11 cellular contexts compared by ENCODE assay signal in the genomic region with DNA sequence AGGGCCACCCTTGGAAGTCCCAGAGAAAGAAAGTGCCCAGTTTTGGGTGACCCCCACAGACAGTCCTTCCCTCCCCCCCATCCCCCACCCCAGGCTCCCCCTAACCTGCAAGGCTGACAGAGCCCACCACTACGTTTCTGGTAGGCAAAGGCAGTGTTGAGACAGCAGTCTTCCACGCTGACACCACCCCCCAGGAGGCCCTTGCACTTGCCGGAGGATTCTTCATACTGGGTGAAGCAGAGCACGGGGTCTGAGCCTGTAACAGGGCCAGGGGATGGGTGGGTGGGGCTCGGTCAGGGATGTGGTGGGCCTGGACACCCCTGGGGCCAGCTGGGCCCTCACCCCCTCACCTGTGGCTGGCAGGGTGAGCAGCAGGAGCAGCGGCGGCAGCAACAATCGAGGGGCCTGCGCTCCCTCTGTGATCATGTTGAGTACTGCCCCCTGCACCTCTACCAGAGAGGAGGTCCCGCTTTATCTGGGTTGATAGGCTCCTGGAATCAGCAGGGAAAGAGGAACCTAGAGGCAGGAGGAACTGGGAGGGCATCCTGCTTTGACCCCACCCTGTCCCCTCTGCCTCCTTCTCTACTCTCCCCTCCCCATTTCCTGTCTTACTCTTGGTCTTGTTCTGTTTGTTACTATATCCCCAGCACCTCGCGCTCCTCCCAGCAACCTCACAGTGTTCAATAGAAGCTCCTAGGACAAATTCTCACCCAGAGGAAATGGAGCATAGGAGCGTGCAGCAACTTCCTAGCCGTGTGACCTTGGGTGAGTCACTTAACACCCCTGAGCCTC. TPM values are rescaled to one million over a fixed set of nuclear protein-coding genes. Genes with fewer than 3 reads are reported as not detected.
DNase-seq lines count a peak whose midpoint lies in the region; ATAC-seq and TF ChIP-seq lines count a peak whose summit lies in the region.
"Had no signal": no experiment of that assay in that cellular context is flagged by ENCODE, and none has a peak within 500 bp of the region (broad histone marks: within the 10 kb centered on the region; RNA-seq: fewer than 3 reads in every experiment).

A gene (minus strand): TSS at position 512 of the 792 bp plus-strand sequence. CDS start 86 bp downstream, at position 426.

- no peak within 1 kb of the TSS for H2BK120ac ChIP-seq in mesenchymal stem cell (ENCODE audit: low read depth, low read length)

- no peaks in the 10 kb centered on the region for H3K27me3 Mint-ChIP-seq in central memory CD8-positive, alpha-beta T cell

- H3K27me3 ChIP-seq in parathyroid adenoma (ENCODE audit: control insufficient read depth, insufficient read depth, low read length) (no peaks in the 10 kb centered on the region), mesenchymal stem cell (ENCODE audit: control insufficient read depth in 1 of 2, insufficient read depth in 1 of 2, low read length in 2 of 2) (peaks cover 0 to 13% of the 10 kb centered on the region in 2 experiments)

- H2BK5ac ChIP-seq in mesenchymal stem cell (ENCODE audit: low read depth, low read length, poor library complexity, severe bottlenecking), result no peak within 1 kb of the TSS

- H2BK12ac ChIP-seq in mesenchymal stem cell (ENCODE audit: low read length in 2 of 2), result no peak within 1 kb of the TSS

- H3K27ac Mint-ChIP-seq in central memory CD8-positive, alpha-beta T cell (ENCODE audit: low read depth), result no peak within 1 kb of the TSS

- peaks cover 13% of the 10 kb centered on the region for H3K4me1 Mint-ChIP-seq in central memory CD8-positive, alpha-beta T cell

- no peak within 1 kb of the TSS for H4K8ac ChIP-seq in mesenchymal stem cell (ENCODE audit: low read length)

- no peaks in the 10 kb centered on the region for H3K9me3 ChIP-seq in parathyroid adenoma (ENCODE audit: control insufficient read depth, low read length)
- no peaks in the 10 kb centered on the region for H3K9me3 ChIP-seq in mesenchymal stem cell (ENCODE audit: control insufficient read depth, low read length)

- 65% methylated on average over 5 of the region's 14 CpGs for WGBS in mesenchymal stem cell

- peaks cover 6% of the 10 kb centered on the region for H3K36me3 Mint-ChIP-seq in central memory CD8-positive, alpha-beta T cell (ENCODE audit: insufficient read depth)

- H3K36me3 ChIP-seq in parathyroid adenoma (ENCODE audit: control insufficient read depth, insufficient read depth, low read length), result no peaks in the 10 kb centered on the region
- peaks cover 11% of the 10 kb centered on the region in 2 experiments for H3K36me3 ChIP-seq in mesenchymal stem cell (ENCODE audit: control insufficient read depth in 1 of 2, insufficient read depth in 2 of 2, low read depth in 1 of 2, low read length in 2 of 2)

- TF ChIP-seq CTCF in GM12875 (IDR thresholded peaks at IDR 0.05; ENCODE audit: borderline replicate concordance, insufficient read depth, low read depth, low read length) (no peak), parathyroid adenoma (IDR thresholded peaks at IDR 0.05) (no peak)

- H3K27ac ChIP-seq in parathyroid adenoma, result no peak within 1 kb of the TSS
- no peak within 1 kb of the TSS for H3K27ac ChIP-seq in mesenchymal stem cell (ENCODE audit: low read length, poor library complexity, severe bottlenecking)
- H3K27ac ChIP-seq: RWPE1 had no signal

- H2AFZ ChIP-seq in parathyroid adenoma, result peak within 1 kb of the TSS; percentile 28
- H2AFZ ChIP-seq in mesenchymal stem cell (ENCODE audit: low read depth, low read length), result no peak within 1 kb of the TSS

- no peak within 1 kb of the TSS for H3K4me2 ChIP-seq in parathyroid adenoma (ENCODE audit: low read length)
- no peak within 1 kb of the TSS for H3K4me2 ChIP-seq in mesenchymal stem cell (ENCODE audit: low read length, poor library complexity, severe bottlenecking)

- DNase-seq in OCI-M2 (lab: John Stamatoyannopoulos, UW; ENCODE audit: unreplicated experiment) (peak; percentile 38), cerebellum (ENCODE audit: low spot score) (no peak), mesenchymal stem cell (no peak)
- DNase-seq in central memory CD8-positive, alpha-beta T cell (ENCODE audit: low spot score in 2 of 2), result no peak
- DNase-seq: head of caudate nucleus; NCI-H2029 treated with DMSO at 0.1 percent for 48 hours; stimulated activated naive CD4-positive, alpha-beta T cell treated with Interleukin-2 at 50 U/mL for 16 hours had no signal

- H3K9me3 Mint-ChIP-seq in central memory CD8-positive, alpha-beta T cell, result no peaks in the 10 kb centered on the region

- no peaks in the 10 kb centered on the region for H3K79me1 ChIP-seq in mesenchymal stem cell (replicated peaks; ENCODE audit: low read length, poor library complexity, severe bottlenecking)

- ATAC-seq in central memory CD8-positive, alpha-beta T cell (replicated peaks; ENCODE audit: extremely low read depth, poor library complexity, severe bottlenecking), result no peak
- ATAC-seq in GM21381 (IDR thresholded peaks at IDR 0.05; ENCODE audit: unreplicated experiment), result no peak

- no peak within 1 kb of the TSS for H3K9ac ChIP-seq in parathyroid adenoma
- no peak within 1 kb of the TSS for H3K9ac ChIP-seq in mesenchymal stem cell (ENCODE audit: low read length)

- no peak within 1 kb of the TSS for H3K23ac ChIP-seq in mesenchymal stem cell (ENCODE audit: low read length in 2 of 2)

- no peak within 1 kb of the TSS for H4K91ac ChIP-seq in mesenchymal stem cell (ENCODE audit: low read length)

- H2BK15ac ChIP-seq in mesenchymal stem cell (ENCODE audit: low read depth, poor library complexity, severe bottlenecking), result no peak within 1 kb of the TSS

- no peak within 1 kb of the TSS for H3K4ac ChIP-seq in mesenchymal stem cell (ENCODE audit: low read depth in 1 of 2, low read length in 2 of 2)

- H2AK5ac ChIP-seq in mesenchymal stem cell (ENCODE audit: low read length, severe bottlenecking), result no peak within 1 kb of the TSS

- H3K79me2 ChIP-seq in parathyroid adenoma, result no peaks in the 10 kb centered on the region

- no peak within 1 kb of the TSS for H3K14ac ChIP-seq in mesenchymal stem cell (ENCODE audit: low read length in 2 of 2)

- peak within 1 kb of the TSS; percentile 60 for H3K4me3 Mint-ChIP-seq in central memory CD8-positive, alpha-beta T cell

- H3K18ac ChIP-seq in mesenchymal stem cell (ENCODE audit: low read depth in 1 of 2, low read length in 2 of 2), result no peak within 1 kb of the TSS

- H3K4me3 ChIP-seq in GM12875 (ENCODE audit: low read depth, low read length) (peak within 1 kb of the TSS; percentile 44), parathyroid adenoma (ENCODE audit: low read depth, low read length) (no peak within 1 kb of the TSS), mesenchymal stem cell (ENCODE audit: insufficient read depth in 1 of 2, low read depth in 1 of 2, low read length in 2 of 2) (no peak within 1 kb of the TSS)

- H3K4me1 ChIP-seq in parathyroid adenoma, result no peaks in the 10 kb centered on the region
- H3K4me1 ChIP-seq in mesenchymal stem cell (ENCODE audit: control insufficient read depth, insufficient read depth, low read depth, low read length), result peaks cover 3% of the 10 kb centered on the region

RNA-seq across cellular contexts. Expression of the gene that starts here (rescaled TPM):
- 1.4 TPM for total RNA-seq in cerebellum
- polyA plus RNA-seq in mesenchymal stem cell (2013, experiment 1 of 2), result 0.36 TPM
- polyA plus RNA-seq in mesenchymal stem cell (2013, experiment 2 of 2), result 0.26 TPM
